8 cellular contexts compared by ENCODE assay signal in the genomic region with DNA sequence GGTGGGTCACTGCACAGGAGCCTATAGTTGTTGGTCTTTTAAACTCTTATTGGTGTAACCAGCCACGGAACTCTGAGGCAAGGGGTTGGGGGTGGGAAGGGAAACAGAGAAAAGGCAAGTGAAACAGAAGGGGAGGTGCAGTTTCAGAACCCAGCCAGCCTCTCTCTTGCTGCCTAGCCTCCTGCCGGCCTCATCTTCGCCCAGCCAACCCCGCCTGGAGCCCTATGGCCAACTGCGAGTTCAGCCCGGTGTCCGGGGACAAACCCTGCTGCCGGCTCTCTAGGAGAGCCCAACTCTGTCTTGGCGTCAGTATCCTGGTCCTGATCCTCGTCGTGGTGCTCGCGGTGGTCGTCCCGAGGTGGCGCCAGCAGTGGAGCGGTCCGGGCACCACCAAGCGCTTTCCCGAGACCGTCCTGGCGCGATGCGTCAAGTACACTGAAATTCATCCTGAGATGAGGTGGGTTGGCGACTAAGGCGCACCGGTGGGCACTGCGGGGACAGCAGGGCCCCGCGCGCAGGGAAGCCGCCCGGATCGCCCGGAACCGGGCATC. TPM values are rescaled to one million over a fixed set of nuclear protein-coding genes. Genes with fewer than 3 reads are reported as not detected.
DNase-seq lines count a peak whose midpoint lies in the region; ATAC-seq and TF ChIP-seq lines count a peak whose summit lies in the region.

Gene CD38 (plus strand): TSS at position 138 of the 551 bp plus-strand sequence. CDS start 87 bp downstream, at position 225.

- H3K27me3 ChIP-seq in HUES48 (ENCODE audit: control insufficient read depth, insufficient read depth, low read length) (peaks cover 63% of the 10 kb centered on the region), parathyroid adenoma (ENCODE audit: control insufficient read depth, insufficient read depth, low read length) (no peaks in the 10 kb centered on the region)

- peak within 1 kb of the TSS; percentile 72 for H3K4me2 ChIP-seq in parathyroid adenoma (ENCODE audit: low read length)

- H3K4me3 Mint-ChIP-seq in activated CD8-positive, alpha-beta memory T cell treated with anti-CD3 and anti-CD28 coated beads, Interleukin-2, amount 10 ng/mL, durations not matched to agents 7 days and 5 days: peak within 1 kb of the TSS; percentile 96
- peak within 1 kb of the TSS; percentile 90 for H3K4me3 Mint-ChIP-seq in glutamatergic neuron (ENCODE audit: unreplicated experiment)

- H3K9me3 ChIP-seq in HUES48 (ENCODE audit: control insufficient read depth, insufficient read depth, low read length): no peaks in the 10 kb centered on the region
- no peaks in the 10 kb centered on the region for H3K9me3 ChIP-seq in parathyroid adenoma (ENCODE audit: control insufficient read depth, low read length)

- DNase-seq in EL (peak; percentile 21), glutamatergic neuron (peak; percentile 38), NCI-H524 treated with DMSO at 0.1 percent for 48 hours (lab: John Stamatoyannopoulos, UW) (no peak), COLO829 (ENCODE audit: low spot score) (no peak)
- DNase-seq in activated CD8-positive, alpha-beta memory T cell treated with anti-CD3 and anti-CD28 coated beads, Interleukin-2, amount 10 ng/mL, durations not matched to agents 7 days and 5 days: peak; percentile 86

- peaks cover 16% of the 10 kb centered on the region for H3K27me3 Mint-ChIP-seq in activated CD8-positive, alpha-beta memory T cell treated with anti-CD3 and anti-CD28 coated beads, Interleukin-2, amount 10 ng/mL, durations not matched to agents 7 days and 5 days
- peaks cover 8% of the 10 kb centered on the region for H3K27me3 Mint-ChIP-seq in glutamatergic neuron (ENCODE audit: unreplicated experiment)

- no peaks in the 10 kb centered on the region for H3K36me3 ChIP-seq in HUES48 (ENCODE audit: control insufficient read depth, insufficient read depth, low read length)
- H3K36me3 ChIP-seq in parathyroid adenoma (ENCODE audit: control insufficient read depth, insufficient read depth, low read length): no peaks in the 10 kb centered on the region

- H3K9me3 Mint-ChIP-seq in activated CD8-positive, alpha-beta memory T cell treated with anti-CD3 and anti-CD28 coated beads, Interleukin-2, amount 10 ng/mL, durations not matched to agents 7 days and 5 days (ENCODE audit: low read depth): no peaks in the 10 kb centered on the region
- peaks cover 1% of the 10 kb centered on the region for H3K9me3 Mint-ChIP-seq in glutamatergic neuron (ENCODE audit: unreplicated experiment)

- peaks cover 74% of the 10 kb centered on the region for H3K4me1 Mint-ChIP-seq in activated CD8-positive, alpha-beta memory T cell treated with anti-CD3 and anti-CD28 coated beads, Interleukin-2, amount 10 ng/mL, durations not matched to agents 7 days and 5 days
- H3K4me1 Mint-ChIP-seq in glutamatergic neuron (ENCODE audit: low read depth, unreplicated experiment): peaks cover 11% of the 10 kb centered on the region

- H3K9ac ChIP-seq in HUES48 (ENCODE audit: low read depth, low read length) (no peak within 1 kb of the TSS), parathyroid adenoma (no peak within 1 kb of the TSS)

- peaks cover 61% of the 10 kb centered on the region for H3K36me3 Mint-ChIP-seq in activated CD8-positive, alpha-beta memory T cell treated with anti-CD3 and anti-CD28 coated beads, Interleukin-2, amount 10 ng/mL, durations not matched to agents 7 days and 5 days
- no peaks in the 10 kb centered on the region for H3K36me3 Mint-ChIP-seq in glutamatergic neuron (ENCODE audit: unreplicated experiment)

- H3K4me1 ChIP-seq in HUES48 (ENCODE audit: control insufficient read depth, insufficient read depth, low read length): peaks cover 5% of the 10 kb centered on the region; the same call in 1 of the 2 replicates
- H3K4me1 ChIP-seq in parathyroid adenoma: no peaks in the 10 kb centered on the region

- TF ChIP-seq CTCF in glutamatergic neuron (IDR thresholded peaks at IDR 0.05; ENCODE audit: partially characterized antibody, unreplicated experiment) (no peak), parathyroid adenoma (IDR thresholded peaks at IDR 0.05) (no peak)

- ATAC-seq in GM21367 (IDR thresholded peaks at IDR 0.05; ENCODE audit: unreplicated experiment): peak; percentile 67
- ATAC-seq in activated CD8-positive, alpha-beta memory T cell treated with anti-CD3 and anti-CD28 coated beads, Interleukin-2, amount 10 ng/mL, durations not matched to agents 7 days and 5 days: peak; percentile 79

- CTCF ChIA-PET in activated CD8-positive, alpha-beta memory T cell treated with anti-CD3 and anti-CD28 coated beads, Interleukin-2, amount 10 ng/mL, durations not matched to agents 7 days and 5 days (lab: Charles Lee): interaction anchor here (1.0 to 3.0 kb wide), 4 partner anchors 9 to 28 kb away, joined by 3 to 33 read pairs (median 6); no protein-coding TSS in a partner anchor

- peak within 1 kb of the TSS; percentile 4 for H3K27ac ChIP-seq in HUES48 (ENCODE audit: low read depth, low read length)
- H3K27ac ChIP-seq in parathyroid adenoma: no peak within 1 kb of the TSS

- no peaks in the 10 kb centered on the region for H3K79me2 ChIP-seq in parathyroid adenoma

- H2AFZ ChIP-seq in parathyroid adenoma: peak within 1 kb of the TSS; percentile 69

- peak within 1 kb of the TSS; percentile 90 for H3K27ac Mint-ChIP-seq in activated CD8-positive, alpha-beta memory T cell treated with anti-CD3 and anti-CD28 coated beads, Interleukin-2, amount 10 ng/mL, durations not matched to agents 7 days and 5 days
- H3K27ac Mint-ChIP-seq in glutamatergic neuron (ENCODE audit: unreplicated experiment): peak within 1 kb of the TSS; percentile 41

- H3K4me3 ChIP-seq in HUES48 (ENCODE audit: low read depth, low read length) (peak within 1 kb of the TSS; percentile 58), parathyroid adenoma (ENCODE audit: low read depth, low read length) (peak within 1 kb of the TSS; percentile 49)

RNA-seq across cellular contexts. Expression of gene CD38, which starts in this region (rescaled TPM):
- 100 to 1,000 TPM; 151 to 179 TPM for total RNA-seq in activated CD8-positive, alpha-beta memory T cell treated with anti-CD3 and anti-CD28 coated beads, Interleukin-2, amount 10 ng/mL, durations not matched to agents 7 days and 5 days
- 0.37 TPM for total RNA-seq in glutamatergic neuron (ENCODE audit: unreplicated experiment)

Comparison
In these comparisons a context has a peak if more than half of its experiments do, and no peak if none do; other contexts are left out.
1. RNA of gene CD38 (total RNA-seq): 151 to 179 TPM in activated CD8-positive, alpha-beta memory T cell treated with anti-CD3 and anti-CD28 coated beads, Interleukin-2, amount 10 ng/mL, durations not matched to agents 7 days and 5 days; 0.37 TPM in glutamatergic neuron (single experiment); every median in the first group is over 100 times any median in the second.
2. Peak in DNase-seq in glutamatergic neuron; RNA of the gene not detected or under 1 TPM.
3. DNase-seq: peak in EL (single experiment) and activated CD8-positive, alpha-beta memory T cell treated with anti-CD3 and anti-CD28 coated beads, Interleukin-2, amount 10 ng/mL, durations not matched to agents 7 days and 5 days (single experiment); none in NCI-H524 treated with DMSO at 0.1 percent for 48 hours (single experiment) and COLO829 (single experiment).